Comparison of ENCODE assay signal across 1 cellular context in the genomic region with DNA sequence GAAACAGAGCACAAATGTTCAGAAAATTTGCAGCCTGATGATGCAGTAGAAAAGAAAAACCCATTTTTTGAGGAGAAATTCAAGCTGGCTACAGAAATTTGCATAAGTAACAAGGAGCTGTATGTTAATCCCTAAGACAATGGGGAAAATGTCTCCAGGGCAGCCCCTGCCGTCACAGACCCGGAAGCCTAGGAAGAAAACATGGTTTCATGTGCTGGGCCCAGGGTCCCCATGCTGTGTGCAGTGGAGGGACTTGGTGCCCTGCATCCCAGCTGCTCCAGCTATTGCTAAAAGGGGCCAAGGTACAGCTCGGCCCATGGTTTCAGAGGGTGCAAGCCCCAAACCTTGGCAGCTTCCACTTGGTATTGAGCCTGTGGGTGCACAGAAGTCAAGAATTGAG.
A peak's percentile ranks its signal among the peaks of the same experiment; 100 is the strongest.
TF ChIP-seq lines count a peak whose summit lies in the region.

No MANE protein-coding gene starts in this region.

TF ChIP-seq in H1, 55 proteins besides CTCF, POLR2A, EP300 and RAD21:
- TF ChIP-seq, protein P1, sequence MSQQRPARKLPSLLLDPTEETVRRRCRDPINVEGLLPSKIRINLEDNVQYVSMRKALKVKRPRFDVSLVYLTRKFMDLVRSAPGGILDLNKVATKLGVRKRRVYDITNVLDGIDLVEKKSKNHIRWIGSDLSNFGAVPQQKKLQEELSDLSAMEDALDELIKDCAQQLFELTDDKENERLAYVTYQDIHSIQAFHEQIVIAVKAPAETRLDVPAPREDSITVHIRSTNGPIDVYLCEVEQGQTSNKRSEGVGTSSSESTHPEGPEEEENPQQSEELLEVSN (IDR thresholded peaks at IDR 0.05), result peak; percentile 52; the same call in 1 of the 2 replicates
- TF ChIP-seq, protein P2, sequence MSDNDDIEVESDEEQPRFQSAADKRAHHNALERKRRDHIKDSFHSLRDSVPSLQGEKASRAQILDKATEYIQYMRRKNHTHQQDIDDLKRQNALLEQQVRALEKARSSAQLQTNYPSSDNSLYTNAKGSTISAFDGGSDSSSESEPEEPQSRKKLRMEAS (IDR thresholded peaks at IDR 0.05), result peak; percentile 67
